In the genomic region with DNA sequence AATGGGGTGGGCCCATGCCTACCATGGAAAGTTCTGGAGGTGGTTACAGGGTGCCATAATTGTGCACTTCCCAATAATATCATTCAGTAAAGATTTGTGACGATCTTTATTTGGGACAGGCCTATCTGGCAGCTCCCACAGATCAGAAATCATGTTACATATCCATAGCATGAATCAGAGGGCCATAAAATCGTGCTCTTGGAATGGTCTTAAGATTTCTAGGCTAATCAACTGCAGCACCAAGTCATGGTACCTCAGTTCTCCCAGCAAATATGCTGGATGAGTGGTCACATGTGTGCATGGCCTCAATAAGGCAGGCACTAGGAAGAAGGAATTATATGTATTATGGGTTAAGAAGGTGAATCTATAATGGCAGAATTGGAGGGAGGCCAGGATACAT, we compare ENCODE assay signal across 16 cellular contexts.
"Had no signal": no experiment of that assay in that cellular context is flagged by ENCODE, and none has a peak within 500 bp of the region (broad histone marks: within the 10 kb centered on the region; RNA-seq: fewer than 3 reads in every experiment).

No MANE protein-coding gene starts in this region.

- H3K27ac ChIP-seq: ascending aorta, hepatocyte, thyroid gland had no signal

- H3K9me3 Mint-ChIP-seq: activated naive CD4-positive, alpha-beta T cell treated with anti-CD3 and anti-CD28 coated beads, Interleukin-2, amount 50 U/mL, for 24 hours; nephron progenitor cell had no signal

- H3K36me3 ChIP-seq: thyroid gland had no signal

- H3K36me3 Mint-ChIP-seq: activated naive CD4-positive, alpha-beta T cell treated with anti-CD3 and anti-CD28 coated beads, Interleukin-2, amount 50 U/mL, for 24 hours had no signal

- H3K4me3 Mint-ChIP-seq: activated naive CD4-positive, alpha-beta T cell treated with anti-CD3 and anti-CD28 coated beads, Interleukin-2, amount 50 U/mL, for 24 hours; nephron progenitor cell had no signal

- H3K79me2 ChIP-seq: hepatocyte had no signal

- H3K4me2 ChIP-seq: hepatocyte had no signal

- H3K27me3 ChIP-seq: ascending aorta, hepatocyte, thyroid gland had no signal

- H3K4me3 ChIP-seq: ascending aorta, hepatocyte, lung, thyroid gland had no signal

- H3K4me1 ChIP-seq: ascending aorta had no signal

- H3K4me1 Mint-ChIP-seq: activated naive CD4-positive, alpha-beta T cell treated with anti-CD3 and anti-CD28 coated beads, Interleukin-2, amount 50 U/mL, for 24 hours had no signal

- H3K9me3 ChIP-seq: ascending aorta, thyroid gland had no signal

- ATAC-seq: left colon had no signal

- H2AFZ ChIP-seq: hepatocyte had no signal

- DNase-seq: activated CD4-positive, CD25-positive, alpha-beta regulatory T cell treated with anti-CD3 and anti-CD28 coated beads, Interleukin-2, amount 50 U/mL, for 72 hours; activated gamma-delta T cell; cerebellar nuclear complex; cortex of kidney; effector CD4-positive, alpha-beta T cell; left colon; midbrain; nephron progenitor cell; nucleus accumbens; stimulated activated CD4-positive, alpha-beta T cell treated with anti-CD3 and anti-CD28 coated beads, Interleukin-2, amount 100 ng/mL, for 24 hours; stimulated activated naive CD4-positive, alpha-beta T cell treated with Interleukin-2 at 50 U/mL for 16 hours; thyroid gland had no signal
